In the genomic region with DNA sequence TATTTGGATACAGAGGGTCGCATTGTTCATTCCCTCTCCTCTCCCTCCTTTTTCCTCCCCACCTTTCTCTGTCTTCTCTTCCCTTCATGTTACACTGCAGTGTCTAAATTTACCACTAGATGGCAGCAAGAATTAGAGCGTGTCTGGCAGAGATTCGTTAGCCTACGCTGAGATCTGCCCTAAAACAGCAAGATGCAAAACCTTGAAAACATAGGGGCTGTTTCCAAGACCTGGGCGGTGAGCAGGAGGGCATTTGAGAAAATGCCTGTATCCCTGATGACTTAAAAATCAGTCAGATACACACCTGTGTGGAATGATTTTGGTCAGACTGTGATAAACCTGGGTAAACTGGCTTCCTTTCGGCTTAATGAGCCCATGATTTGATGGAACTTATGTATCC, we compare ENCODE assay signal across 8 cellular contexts.
DNase-seq lines count a peak whose midpoint lies in the region; ATAC-seq and TF ChIP-seq lines count a peak whose summit lies in the region.

No MANE protein-coding gene starts in this region.

- H3K27ac ChIP-seq in GM23338 (ENCODE audit: low read depth) (no peak overlapping the region), MM.1S (ENCODE audit: low read length) (no peak overlapping the region), iPS DF 6.9 (ENCODE audit: low read length) (no peak overlapping the region), spleen (no peak overlapping the region)

- no peak overlapping the region for H3K9ac ChIP-seq in MM.1S (ENCODE audit: low read length)

- ATAC-seq in GM23338 = peak; percentile 93

- H3K79me2 ChIP-seq in GM23338 (replicated peaks; ENCODE audit: insufficient read depth) (no peaks in the 10 kb centered on the region), MM.1S (ENCODE audit: low read length) (no peaks in the 10 kb centered on the region)

- H3K27ac Mint-ChIP-seq in GM23338 = no peak overlapping the region

- TF ChIP-seq CTCF in GM23338 (conservative IDR thresholded peaks at IDR 0.05; ENCODE audit: low read depth in 2 of 2) = peak; percentile 97 to 98
- TF ChIP-seq CTCF in MM.1S (IDR thresholded peaks at IDR 0.05; ENCODE audit: low read length) = peak; percentile 95
- peak; percentile 65 to 88 (median 80) for TF ChIP-seq CTCF in spleen (IDR thresholded peaks at IDR 0.05 in 8 of 11, conservative IDR thresholded peaks at IDR 0.05 in 3 of 11)

- no peaks in the 10 kb centered on the region for H4K20me1 ChIP-seq in GM23338 (replicated peaks; ENCODE audit: insufficient read depth)
- no peaks in the 10 kb centered on the region for H4K20me1 ChIP-seq in MM.1S (ENCODE audit: insufficient read depth, low read length)

- DNase-seq in GM03348 (ENCODE audit: low spot score) (peak; percentile 64), GM23338 (ENCODE audit: low spot score) (peak; percentile 85), MM.1S (peak; percentile 65), SK-N-DZ (ENCODE audit: low spot score) (peak; percentile 72), astrocyte of the hippocampus (ENCODE audit: low read depth, low spot score) (peak; percentile 85), iPS DF 6.9 (ENCODE audit: low read depth, low spot score) (peak; percentile 58), spleen (no peak), KG1 (lab: John Stamatoyannopoulos, UW) (no peak)

- no peaks in the 10 kb centered on the region for H3K36me3 Mint-ChIP-seq in GM23338 (ENCODE audit: low read depth)

- no peak overlapping the region for H3K4me3 ChIP-seq in GM23338
- H3K4me3 ChIP-seq in MM.1S (ENCODE audit: low read length) = no peak overlapping the region
- no peak overlapping the region for H3K4me3 ChIP-seq in iPS DF 6.9 (ENCODE audit: low read length)
- no peak overlapping the region for H3K4me3 ChIP-seq in spleen

- H3K27me3 ChIP-seq in GM23338 (ENCODE audit: insufficient read depth) (no peaks in the 10 kb centered on the region), MM.1S (replicated peaks; ENCODE audit: insufficient read depth, low read length) (no peaks in the 10 kb centered on the region), iPS DF 6.9 (ENCODE audit: control insufficient read depth, insufficient read depth, low read length) (no peaks in the 10 kb centered on the region), spleen (replicated peaks in 1 of 7) (no peaks in the 10 kb centered on the region)

- H3K4me2 ChIP-seq in GM23338 (no peak overlapping the region), MM.1S (ENCODE audit: low read depth, low read length) (no peak overlapping the region)

- no peak for TF ChIP-seq POLR2A in spleen (IDR thresholded peaks at IDR 0.05)

- no peaks in the 10 kb centered on the region for H3K9me2 ChIP-seq in GM23338 (ENCODE audit: insufficient read depth)
- no peaks in the 10 kb centered on the region for H3K9me2 ChIP-seq in MM.1S (replicated peaks; ENCODE audit: insufficient read depth, low read length)

- H3K36me3 ChIP-seq in GM23338 (ENCODE audit: insufficient read depth) (no peaks in the 10 kb centered on the region), MM.1S (replicated peaks; ENCODE audit: insufficient read depth, low read length) (no peaks in the 10 kb centered on the region), iPS DF 6.9 (ENCODE audit: control insufficient read depth, insufficient read depth, low read length) (no peaks in the 10 kb centered on the region), spleen (no peaks in the 10 kb centered on the region)

- H3F3A ChIP-seq in GM23338 (replicated peaks; ENCODE audit: low read depth) (no peaks in the 10 kb centered on the region), MM.1S (ENCODE audit: insufficient read depth, low read length) (no peaks in the 10 kb centered on the region)

- intact Hi-C loops in spleen (cut with DNase I; ENCODE audit: low total_unique reads) = loop anchor here (5.0 to 10.0 kb wide), 2 partner anchors 428 to 935 kb away; no protein-coding TSS in a partner anchor

- H3K4me1 ChIP-seq in GM23338 (ENCODE audit: insufficient read depth) (no peaks in the 10 kb centered on the region), MM.1S (ENCODE audit: low read length) (no peaks in the 10 kb centered on the region), iPS DF 6.9 (ENCODE audit: control insufficient read depth, insufficient read depth, low read length) (no peaks in the 10 kb centered on the region), spleen (no peaks in the 10 kb centered on the region)

- peaks cover 5% of the 10 kb centered on the region for H3K27me3 Mint-ChIP-seq in GM23338 (ENCODE audit: insufficient read depth, low read depth, poor library complexity)

- H3K9me3 ChIP-seq in MM.1S (replicated peaks; ENCODE audit: insufficient read depth, low read length) (no peaks in the 10 kb centered on the region), iPS DF 6.9 (ENCODE audit: control insufficient read depth, insufficient read depth, low read length) (no peaks in the 10 kb centered on the region), spleen (no peaks in the 10 kb centered on the region)

- no peak overlapping the region for H3K4me3 Mint-ChIP-seq in GM23338

- H3K9me3 Mint-ChIP-seq in GM23338 = no peaks in the 10 kb centered on the region

- WGBS in iPS DF 6.9 (ENCODE audit: insufficient coverage, insufficient read length) = no CpG with 5 or more reads among the region's 6 CpGs
- 21 to 25% (median 22%) methylated on average over 6 of the region's 6 CpGs for WGBS in spleen, 5 donors

- no peaks in the 10 kb centered on the region for H3K4me1 Mint-ChIP-seq in GM23338

- H2AFZ ChIP-seq in GM23338 (no peak overlapping the region), MM.1S (ENCODE audit: low read length) (no peak overlapping the region)

TF ChIP-seq in GM23338, 12 proteins besides CTCF, POLR2A, EP300 and RAD21 (continues in another document):
- no peak for TF ChIP-seq ZNF331 (CRISPR knock-in tag; IDR thresholded peaks at IDR 0.05; ENCODE audit: low read depth)
- no peak for TF ChIP-seq NANOG (IDR thresholded peaks at IDR 0.05; ENCODE audit: borderline replicate concordance)
- TF ChIP-seq, protein P1, sequence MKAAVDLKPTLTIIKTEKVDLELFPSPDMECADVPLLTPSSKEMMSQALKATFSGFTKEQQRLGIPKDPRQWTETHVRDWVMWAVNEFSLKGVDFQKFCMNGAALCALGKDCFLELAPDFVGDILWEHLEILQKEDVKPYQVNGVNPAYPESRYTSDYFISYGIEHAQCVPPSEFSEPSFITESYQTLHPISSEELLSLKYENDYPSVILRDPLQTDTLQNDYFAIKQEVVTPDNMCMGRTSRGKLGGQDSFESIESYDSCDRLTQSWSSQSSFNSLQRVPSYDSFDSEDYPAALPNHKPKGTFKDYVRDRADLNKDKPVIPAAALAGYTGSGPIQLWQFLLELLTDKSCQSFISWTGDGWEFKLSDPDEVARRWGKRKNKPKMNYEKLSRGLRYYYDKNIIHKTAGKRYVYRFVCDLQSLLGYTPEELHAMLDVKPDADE (IDR thresholded peaks at IDR 0.05) = no peak
- TF ChIP-seq POLR2AphosphoS5 (IDR thresholded peaks at IDR 0.05; ENCODE audit: low read depth) = no peak
- no peak for TF ChIP-seq JUNB (IDR thresholded peaks at IDR 0.05; ENCODE audit: unreplicated experiment)
- no peak for TF ChIP-seq EZH2phosphoT487 (IDR thresholded peaks at IDR 0.05; ENCODE audit: unreplicated experiment)

Comparison
In these comparisons a context has a peak if more than half of its experiments do, and no peak if none do; other contexts are left out.
1. DNase-seq: peak in GM03348 (single experiment), GM23338 (single experiment), MM.1S (single experiment), SK-N-DZ (single experiment), astrocyte of the hippocampus (single experiment) and iPS DF 6.9 (single experiment); none in spleen (single experiment) and KG1 (single experiment).
2. Peak in every context shown above with its lines, with median percentiles within 50 percentile points of each other: CTCF ChIP-seq.